ENCODE assay signal across 8 cellular contexts in the genomic region with DNA sequence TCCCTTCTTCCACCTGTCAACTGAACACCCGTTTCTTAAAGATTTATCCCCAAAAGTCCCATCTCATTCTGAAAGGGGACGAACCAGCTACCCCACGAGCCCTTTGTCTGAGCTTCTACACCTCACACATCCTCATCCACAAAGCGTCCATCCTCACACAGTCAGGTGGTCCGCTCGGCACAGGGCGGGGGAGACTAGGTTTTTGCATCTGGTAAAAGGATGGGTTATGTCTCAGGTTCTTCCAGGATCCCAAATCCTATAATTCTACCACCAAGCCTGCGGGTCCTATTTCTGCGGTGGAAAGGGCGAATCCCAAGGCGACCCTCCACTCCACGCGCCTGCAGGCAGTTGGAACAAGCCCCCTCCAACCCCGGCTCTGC. TPM values are rescaled to one million over a fixed set of nuclear protein-coding genes. Genes with fewer than 3 reads are reported as not detected.
DNase-seq lines count a peak whose midpoint lies in the region; ATAC-seq lines count a peak whose summit lies in the region.

No MANE protein-coding gene starts in this region.

- H3K4me1 Mint-ChIP-seq in effector memory CD8-positive, alpha-beta T cell (ENCODE audit: low read depth in 2 of 2) = peaks cover 20 to 24% of the 10 kb centered on the region in 2 donors
- peaks cover 22 to 46% (median 23%) of the 10 kb centered on the region in 3 donors for H3K4me1 Mint-ChIP-seq in naive B cell

- H3K36me3 Mint-ChIP-seq in effector memory CD8-positive, alpha-beta T cell (ENCODE audit: insufficient read depth) = peaks cover 17% of the 10 kb centered on the region
- no peaks in the 10 kb centered on the region for H3K36me3 Mint-ChIP-seq in naive B cell

- peak overlapping the region; percentile 94 to 97 for H3K27ac Mint-ChIP-seq in effector memory CD8-positive, alpha-beta T cell
- H3K27ac Mint-ChIP-seq in naive B cell = peak overlapping the region in 5 of 6 donors; percentile 83 to 97 (median 95)

- H3K9me3 Mint-ChIP-seq in effector memory CD8-positive, alpha-beta T cell = no peaks in the 10 kb centered on the region
- no peaks in the 10 kb centered on the region for H3K9me3 Mint-ChIP-seq in naive B cell

- ATAC-seq in GM19452 (IDR thresholded peaks at IDR 0.05; ENCODE audit: unreplicated experiment) (peak; percentile 14), naive B cell (ENCODE audit: low read depth in 2 of 2) (no peak), HG03025 (IDR thresholded peaks at IDR 0.05; ENCODE audit: low FRiP score, unreplicated experiment) (no peak)
- no peak for ATAC-seq in effector memory CD8-positive, alpha-beta T cell (replicated peaks)
- ATAC-seq in activated CD4-positive, CD25-positive, alpha-beta regulatory T cell treated with anti-CD3 and anti-CD28 coated beads, Interleukin-2, amount 50 U/mL, for 24 hours = no peak

- DNase-seq in AG08396 (ENCODE audit: low spot score) (peak; percentile 31), OCI-M1 (lab: John Stamatoyannopoulos, UW) (peak; percentile 30), naive B cell (peak; percentile 6), NCI-H1694 treated with DMSO at 0.1 percent for 48 hours (lab: John Stamatoyannopoulos, UW) (no peak)
- DNase-seq in effector memory CD8-positive, alpha-beta T cell = peak in 1 of 3 experiments; percentile 4

- peak overlapping the region; percentile 96 to 98 for H3K4me3 Mint-ChIP-seq in effector memory CD8-positive, alpha-beta T cell
- peak overlapping the region; percentile 90 to 99 (median 96) for H3K4me3 Mint-ChIP-seq in naive B cell

- no peaks in the 10 kb centered on the region for H3K27me3 Mint-ChIP-seq in effector memory CD8-positive, alpha-beta T cell
- no peaks in the 10 kb centered on the region for H3K27me3 Mint-ChIP-seq in naive B cell

RNA-seq across cellular contexts. Expression of gene GFOD2, which starts 0.5 kb away (rescaled TPM):
- polyA plus RNA-seq in naive B cell (ENCODE audit: low read depth in 6 of 6) = 10 to 100 TPM in 1 of 6 donors, 1 to 10 TPM in 5; 6.5 to 12.9 (median 8.4) TPM

RNA-seq across cellular contexts. Expression of gene C16orf86, which starts 52.0 kb away (rescaled TPM):
- 10 to 100 TPM; 10.3 to 12.5 (median 11.1) TPM for polyA plus RNA-seq in naive B cell (ENCODE audit: low read depth in 6 of 6)

RNA-seq across cellular contexts. Expression of gene ENKD1, which starts 52.1 kb away (rescaled TPM):
- 1 to 10 TPM in 5 of 6 donors, not detected in 1; 1.2 to 2.6 (median 2.2) TPM for polyA plus RNA-seq in naive B cell (ENCODE audit: low read depth in 6 of 6)

RNA-seq across cellular contexts. Expression of gene PARD6A, which starts 57.9 kb away (rescaled TPM):
- 10 to 100 TPM; 12.0 to 23.7 (median 16.1) TPM for polyA plus RNA-seq in naive B cell (ENCODE audit: low read depth in 6 of 6)

RNA-seq across cellular contexts. Expression of gene ACD, which starts 58.6 kb away (rescaled TPM):
- polyA plus RNA-seq in naive B cell (ENCODE audit: low read depth in 6 of 6) = 10 to 100 TPM; 31.3 to 52.8 (median 35.5) TPM
